12 cellular contexts compared by ENCODE assay signal in genomic region chr19:7701654-7702457, GRCh38. TPM values are rescaled to one million over a fixed set of nuclear protein-coding genes. Genes with fewer than 3 reads are reported as not detected.
DNase-seq lines count a peak whose midpoint lies in the region; ATAC-seq, FAIRE-seq and TF ChIP-seq lines count a peak whose summit lies in the region.
"Had no signal": no experiment of that assay in that cellular context is flagged by ENCODE, and none has a peak within 500 bp of the region (broad histone marks: within the 10 kb centered on the region; RNA-seq: fewer than 3 reads in every experiment).

A gene with protein sequence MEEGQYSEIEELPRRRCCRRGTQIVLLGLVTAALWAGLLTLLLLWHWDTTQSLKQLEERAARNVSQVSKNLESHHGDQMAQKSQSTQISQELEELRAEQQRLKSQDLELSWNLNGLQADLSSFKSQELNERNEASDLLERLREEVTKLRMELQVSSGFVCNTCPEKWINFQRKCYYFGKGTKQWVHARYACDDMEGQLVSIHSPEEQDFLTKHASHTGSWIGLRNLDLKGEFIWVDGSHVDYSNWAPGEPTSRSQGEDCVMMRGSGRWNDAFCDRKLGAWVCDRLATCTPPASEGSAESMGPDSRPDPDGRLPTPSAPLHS (minus strand): TSS chr19:7702131. CDS start chr19:7699760, 2,371 bp downstream.

- FAIRE-seq in bronchial epithelial cell (lab: Jason Lieb, UNC) = peak; percentile 18
- no peak for FAIRE-seq in small intestine (lab: Jason Lieb, UNC)

- H3K27me3 Mint-ChIP-seq in activated CD8-positive, alpha-beta T cell treated with anti-CD3 and anti-CD28 coated beads for 36 hours = peaks cover 6% of the 10 kb centered on the region

- H3K27ac ChIP-seq in small intestine (ENCODE audit: low read depth in 1 of 2, low read length in 1 of 2) = no peak within 1 kb of the TSS
- H3K27ac ChIP-seq: body of pancreas, prostate gland had no signal

- CTCF ChIA-PET in activated CD8-positive, alpha-beta T cell treated with anti-CD3 and anti-CD28 coated beads for 36 hours (lab: Charles Lee) = interaction anchor here (0.6 to 1.5 kb wide), 2 partner anchors 21 to 134 kb away, joined by 3 to 6 read pairs; partner anchors contain the start of gene TRAPPC5

- H3K4me3 ChIP-seq in bronchial epithelial cell (ENCODE audit: low read depth, low read length) (no peak within 1 kb of the TSS), HAP-1 (no peak within 1 kb of the TSS), small intestine (ENCODE audit: low read depth in 1 of 2, low read length in 2 of 2) (no peak within 1 kb of the TSS)
- H3K4me3 ChIP-seq: body of pancreas, prostate gland had no signal

- POLR2A ChIA-PET in activated CD8-positive, alpha-beta T cell treated with anti-CD3 and anti-CD28 coated beads for 36 hours (lab: Charles Lee) = interaction anchor here (0.8 kb wide), 1 partner anchor 108 kb away, joined by 3 read pairs; no protein-coding TSS in a partner anchor

- intact Hi-C loops in activated CD8-positive, alpha-beta T cell treated with anti-CD3 and anti-CD28 coated beads for 36 hours (cut with micrococcal nuclease) = loop anchor here (10.0 kb wide), 1 partner anchor 73 kb away; no protein-coding TSS in a partner anchor

- ATAC-seq in GM19438 (IDR thresholded peaks at IDR 0.05; ENCODE audit: low read depth, unreplicated experiment) (peak; percentile 63), HG03095 (IDR thresholded peaks at IDR 0.05; ENCODE audit: unreplicated experiment) (peak; percentile 41)
- no peak for ATAC-seq in activated CD8-positive, alpha-beta T cell treated with anti-CD3 and anti-CD28 coated beads for 36 hours
- ATAC-seq: body of pancreas had no signal

- H3K4me1 Mint-ChIP-seq in activated CD8-positive, alpha-beta T cell treated with anti-CD3 and anti-CD28 coated beads for 36 hours (ENCODE audit: low read depth) = peaks cover 47% of the 10 kb centered on the region

- H3K4me1 ChIP-seq in HAP-1 = no peaks in the 10 kb centered on the region
- no peaks in the 10 kb centered on the region for H3K4me1 ChIP-seq in small intestine (ENCODE audit: control insufficient read depth in 2 of 2, insufficient read depth in 1 of 2, low read depth in 1 of 2, low read length in 1 of 2)
- H3K4me1 ChIP-seq: body of pancreas, prostate gland had no signal

- no peak within 1 kb of the TSS for H3K27ac Mint-ChIP-seq in activated CD8-positive, alpha-beta T cell treated with anti-CD3 and anti-CD28 coated beads for 36 hours
- H3K27ac Mint-ChIP-seq: T-helper 2 cell treated with Interferon-gamma antibody and Interleukin-4, amounts not matched to agents 5 μg/mL and 100 μg/mL, for 36 hours had no signal

- in situ Hi-C loops in HAP-1 (cut with MboI; ENCODE audit: low sequenced_read_pairs) (no loop called here), G401 (cut with HindIII; ENCODE audit: low sequenced_read_pairs) (no loop called here)

- no peak within 1 kb of the TSS for H3K4me3 Mint-ChIP-seq in activated CD8-positive, alpha-beta T cell treated with anti-CD3 and anti-CD28 coated beads for 36 hours
- H3K4me3 Mint-ChIP-seq: T-helper 2 cell treated with Interferon-gamma antibody and Interleukin-4, amounts not matched to agents 5 μg/mL and 100 μg/mL, for 36 hours had no signal

- no peaks in the 10 kb centered on the region for H3K9me3 ChIP-seq in HAP-1
- H3K9me3 ChIP-seq in small intestine (ENCODE audit: control insufficient read depth, low read depth) = no peaks in the 10 kb centered on the region
- H3K9me3 ChIP-seq: body of pancreas, prostate gland had no signal

- peaks cover 1% of the 10 kb centered on the region for H3K36me3 Mint-ChIP-seq in activated CD8-positive, alpha-beta T cell treated with anti-CD3 and anti-CD28 coated beads for 36 hours (ENCODE audit: low read depth)

- DNase-seq in bronchial epithelial cell (ENCODE audit: low read depth) (no peak), HAP-1 (ENCODE audit: low spot score in 2 of 2) (no peak), small intestine (no peak), G401 (ENCODE audit: low spot score) (no peak)
- no peak for DNase-seq in activated CD8-positive, alpha-beta T cell treated with anti-CD3 and anti-CD28 coated beads for 36 hours
- DNase-seq: MM.1S had no signal

- H3K27me3 ChIP-seq in bronchial epithelial cell (ENCODE audit: control insufficient read depth, insufficient read depth, low read length) = peaks cover 4% of the 10 kb centered on the region
- H3K27me3 ChIP-seq in HAP-1 (ENCODE audit: low read depth) = peaks cover 16% of the 10 kb centered on the region
- no peaks in the 10 kb centered on the region for H3K27me3 ChIP-seq in small intestine (ENCODE audit: control insufficient read depth in 2 of 2, insufficient read depth in 2 of 2, low read length in 2 of 2)

- H3K9me3 Mint-ChIP-seq in activated CD8-positive, alpha-beta T cell treated with anti-CD3 and anti-CD28 coated beads for 36 hours = no peaks in the 10 kb centered on the region
- H3K9me3 Mint-ChIP-seq: T-helper 2 cell treated with Interferon-gamma antibody and Interleukin-4, amounts not matched to agents 5 μg/mL and 100 μg/mL, for 36 hours had no signal

- H3K36me3 ChIP-seq in bronchial epithelial cell (ENCODE audit: control insufficient read depth, insufficient read depth, low read length) (no peaks in the 10 kb centered on the region), HAP-1 (replicated peaks) (no peaks in the 10 kb centered on the region), small intestine (ENCODE audit: control insufficient read depth in 2 of 2, insufficient read depth in 2 of 2, low read length in 2 of 2) (no peaks in the 10 kb centered on the region)
- H3K36me3 ChIP-seq: prostate gland had no signal

- TF ChIP-seq CTCF in GM12873 (IDR thresholded peaks at IDR 0.05; ENCODE audit: insufficient read depth, low read depth, low read length, missing control alignments) = peak; percentile 3
- no peak for TF ChIP-seq CTCF in bronchial epithelial cell (IDR thresholded peaks at IDR 0.05; ENCODE audit: insufficient read depth, low read length, severe bottlenecking)
- no peak for TF ChIP-seq CTCF in activated CD8-positive, alpha-beta T cell treated with anti-CD3 and anti-CD28 coated beads for 36 hours (IDR thresholded peaks at IDR 0.05)

- 50 to 55% (median 54%) methylated on average over 20 of the region's 20 CpGs for WGBS in small intestine, 3 donors

RNA-seq across cellular contexts. Expression of the gene that starts here (rescaled TPM):
- total RNA-seq in bronchial epithelial cell = not detected in 2 replicates
- 1 to 10 TPM; 3.0 to 3.7 TPM for total RNA-seq in activated CD8-positive, alpha-beta T cell treated with anti-CD3 and anti-CD28 coated beads for 36 hours
- under 1 TPM in 1 of 3 donors, not detected in 2; 0.90 TPM for polyA plus RNA-seq in small intestine
- total RNA-seq in G401 (2014; rRNA removed; shearing (Covaris generic)) = not detected in 2 replicates
- total RNA-seq: body of pancreas had no signal
